Comparison of ENCODE assay signal across 12 cellular contexts in the genomic region with DNA sequence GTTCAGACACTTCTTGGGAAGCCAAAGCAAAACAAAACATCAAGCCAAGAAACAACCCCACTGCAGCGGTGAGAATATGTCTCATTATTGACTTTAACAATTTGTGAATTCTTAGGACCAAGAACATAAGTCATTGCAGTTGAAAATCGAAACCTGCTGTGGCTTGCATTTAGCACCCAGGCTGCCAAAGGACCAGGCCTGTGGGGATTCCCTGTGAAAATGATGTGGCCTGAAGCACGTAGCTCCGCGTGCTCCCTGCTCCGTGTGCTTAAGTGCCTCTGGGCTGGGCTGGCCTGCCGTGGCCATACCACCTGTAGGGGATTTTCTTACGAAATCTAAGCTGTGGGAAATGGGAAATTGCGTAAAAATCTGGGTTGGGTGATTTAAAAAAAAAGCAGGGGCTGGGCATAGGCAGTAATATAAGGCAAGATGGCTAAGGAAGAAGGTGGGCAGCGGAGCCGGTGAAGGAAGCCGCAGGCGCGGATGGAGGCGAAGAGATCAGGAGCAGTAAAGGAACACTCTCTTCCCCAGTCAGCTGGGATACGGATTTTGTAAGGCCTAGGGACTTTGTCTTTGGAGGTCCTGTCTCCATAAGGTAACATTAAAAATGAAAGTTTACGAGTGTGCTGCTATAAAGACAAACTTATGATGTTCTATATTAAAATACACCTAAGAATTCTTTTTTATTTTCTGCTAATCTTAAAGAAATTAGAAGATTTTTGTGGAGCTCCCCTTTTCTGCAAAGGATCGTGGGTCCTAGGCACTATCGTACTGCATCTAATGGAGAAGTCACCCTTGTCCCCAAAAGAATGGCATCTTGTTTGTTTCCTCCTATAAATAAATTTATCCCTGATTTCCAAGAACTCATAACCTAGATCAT.
DNase-seq lines count a peak whose midpoint lies in the region; ATAC-seq and TF ChIP-seq lines count a peak whose summit lies in the region.
"Had no signal": no experiment of that assay in that cellular context is flagged by ENCODE, and none has a peak within 500 bp of the region (broad histone marks: within the 10 kb centered on the region; RNA-seq: fewer than 3 reads in every experiment).

No MANE protein-coding gene starts in this region.

- ATAC-seq in HG02798 (IDR thresholded peaks at IDR 0.05; ENCODE audit: poor library complexity, unreplicated experiment): peak; percentile 86
- no peak for ATAC-seq in effector memory CD8-positive, alpha-beta T cell (replicated peaks)

- TF ChIP-seq POLR2A in NB4 (IDR thresholded peaks at IDR 0.05; ENCODE audit: extremely low read depth, insufficient read length): no peak

- H3K4me1 Mint-ChIP-seq in T-helper 1 cell treated with Interleukin-12 subunit alpha and Interleukin-12 subunit beta and Interleukin-4 antibody, amounts not matched to agents 30 μg/mL and 1 μg/mL, for 36 hours (ENCODE audit: low read depth): no peaks in the 10 kb centered on the region
- no peaks in the 10 kb centered on the region for H3K4me1 Mint-ChIP-seq in effector memory CD8-positive, alpha-beta T cell (ENCODE audit: low read depth in 2 of 2)

- H3K36me3 Mint-ChIP-seq in T-helper 1 cell treated with Interleukin-12 subunit alpha and Interleukin-12 subunit beta and Interleukin-4 antibody, amounts not matched to agents 30 μg/mL and 1 μg/mL, for 36 hours (ENCODE audit: low read depth): no peaks in the 10 kb centered on the region
- H3K36me3 Mint-ChIP-seq in effector memory CD8-positive, alpha-beta T cell (ENCODE audit: insufficient read depth): no peaks in the 10 kb centered on the region

- no peak overlapping the region for H3K4me3 ChIP-seq in NB4 (ENCODE audit: low read depth, low read length)
- H3K4me3 ChIP-seq: thoracic aorta had no signal

- DNase-seq in T-helper 1 cell (no peak), NB4 (ENCODE audit: low read depth) (peak; percentile 11), ureter (ENCODE audit: low spot score) (peak; percentile 53)
- no peak for DNase-seq in activated CD8-positive, alpha-beta memory T cell treated with anti-CD3 and anti-CD28 coated beads, Interleukin-2, amount 50 U/mL, for 48 hours
- DNase-seq in effector memory CD8-positive, alpha-beta T cell: no peak
- no peak for DNase-seq in stimulated activated CD4-positive, alpha-beta T cell treated with anti-CD3 and anti-CD28 coated beads, Interleukin-15, amount 100 ng/mL, for 24 hours
- DNase-seq: activated gamma-delta T cell treated with Interleukin-2 at 50 U/mL for 16 hours, erythroblast, NCI-H1092 treated with DMSO at 0.1 percent for 48 hours had no signal

- no peak overlapping the region for H3K4me3 Mint-ChIP-seq in T-helper 1 cell treated with Interleukin-12 subunit alpha and Interleukin-12 subunit beta and Interleukin-4 antibody, amounts not matched to agents 30 μg/mL and 1 μg/mL, for 36 hours
- H3K4me3 Mint-ChIP-seq in effector memory CD8-positive, alpha-beta T cell: no peak overlapping the region

- no peak for TF ChIP-seq CTCF in NB4 (IDR thresholded peaks at IDR 0.05; ENCODE audit: low read depth, low read length)

- no peaks in the 10 kb centered on the region for H3K9me3 Mint-ChIP-seq in T-helper 1 cell treated with Interleukin-12 subunit alpha and Interleukin-12 subunit beta and Interleukin-4 antibody, amounts not matched to agents 30 μg/mL and 1 μg/mL, for 36 hours
- no peaks in the 10 kb centered on the region for H3K9me3 Mint-ChIP-seq in effector memory CD8-positive, alpha-beta T cell

- H3K27ac Mint-ChIP-seq in T-helper 1 cell treated with Interleukin-12 subunit alpha and Interleukin-12 subunit beta and Interleukin-4 antibody, amounts not matched to agents 30 μg/mL and 1 μg/mL, for 36 hours: peak overlapping the region; percentile 26
- H3K27ac Mint-ChIP-seq in effector memory CD8-positive, alpha-beta T cell: no peak overlapping the region

- H3K27me3 Mint-ChIP-seq in T-helper 1 cell treated with Interleukin-12 subunit alpha and Interleukin-12 subunit beta and Interleukin-4 antibody, amounts not matched to agents 30 μg/mL and 1 μg/mL, for 36 hours (ENCODE audit: low read depth): no peaks in the 10 kb centered on the region
- H3K27me3 Mint-ChIP-seq in effector memory CD8-positive, alpha-beta T cell: peaks cover 7 to 8% of the 10 kb centered on the region in 2 donors

Comparison
In these comparisons a context has a peak if more than half of its experiments do, and no peak if none do; other contexts are left out.
1. DNase-seq: peak in NB4 (single experiment) and ureter (single experiment); none in T-helper 1 cell (0 of 5), activated CD8-positive, alpha-beta memory T cell treated with anti-CD3 and anti-CD28 coated beads, Interleukin-2, amount 50 U/mL, for 48 hours (single experiment), effector memory CD8-positive, alpha-beta T cell (0 of 3) and stimulated activated CD4-positive, alpha-beta T cell treated with anti-CD3 and anti-CD28 coated beads, Interleukin-15, amount 100 ng/mL, for 24 hours (single experiment).